In the genomic region with DNA sequence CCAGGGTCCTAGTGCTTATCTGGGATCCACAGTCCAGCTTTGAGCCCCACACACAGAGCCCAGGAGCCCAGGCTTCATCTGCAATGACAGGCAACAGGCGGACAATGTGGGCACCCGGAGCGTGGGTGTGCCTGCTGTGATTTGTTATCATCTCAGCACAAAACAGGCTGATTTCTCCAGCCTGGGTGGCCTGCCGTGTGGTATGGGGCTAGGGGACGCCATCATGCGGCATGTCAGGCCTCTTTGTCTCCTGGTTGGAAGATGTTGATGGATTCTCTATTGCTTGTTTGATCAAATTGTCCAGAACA, we compare ENCODE assay signal across 16 cellular contexts.
DNase-seq lines count a peak whose midpoint lies in the region; ATAC-seq, FAIRE-seq and TF ChIP-seq lines count a peak whose summit lies in the region.
"Had no signal": no experiment of that assay in that cellular context is flagged by ENCODE, and none has a peak within 500 bp of the region (broad histone marks: within the 10 kb centered on the region; RNA-seq: fewer than 3 reads in every experiment).

No MANE protein-coding gene starts in this region.

- no peak overlapping the region for H2AFZ ChIP-seq in SK-N-SH (ENCODE audit: low read depth)
- H2AFZ ChIP-seq: GM23338 had no signal

- WGBS in SK-N-SH (ENCODE audit: low lambda C conversion rate) = 48% methylated on average over 6 of the region's 6 CpGs
- WGBS in right cardiac atrium = 57% methylated on average over 6 of the region's 6 CpGs

- no peaks in the 10 kb centered on the region for H3K36me3 Mint-ChIP-seq in natural killer cell treated with Interleukin-12 subunit alpha and Interleukin-12 subunit beta and Interleukin-15 and Interleukin-18, amount 100 ng/mL, for 72 hours
- no peaks in the 10 kb centered on the region for H3K36me3 Mint-ChIP-seq in natural killer cell
- H3K36me3 Mint-ChIP-seq: CD4-positive, CD25-positive, alpha-beta regulatory T cell had no signal

- CTCF ChIA-PET in SK-N-SH (lab: Yijun Ruan, JAX) = interaction anchor here (0.8 to 2.2 kb wide), 3 partner anchors 9 to 61 kb away, joined by 3 to 9 read pairs (median 5); no protein-coding TSS in a partner anchor

- no peak for TF ChIP-seq CTCF in SK-N-SH (IDR thresholded peaks at IDR 0.05)
- no peak for TF ChIP-seq CTCF in natural killer cell (IDR thresholded peaks at IDR 0.05)

- ATAC-seq in SK-N-SH treated with all-trans-retinoic acid at 6 μM for 48 hours (no peak), natural killer cell (no peak), right cardiac atrium (no peak), GM19395 (IDR thresholded peaks at IDR 0.05; ENCODE audit: unreplicated experiment) (no peak)
- ATAC-seq in natural killer cell treated with Interleukin-12 subunit alpha and Interleukin-12 subunit beta and Interleukin-15 and Interleukin-18, amount 100 ng/mL, for 72 hours = no peak
- ATAC-seq: GM23338 had no signal

- H3K27me3 ChIP-seq in SK-N-SH (ENCODE audit: insufficient read depth) = no peaks in the 10 kb centered on the region
- no peaks in the 10 kb centered on the region for H3K27me3 ChIP-seq in right cardiac atrium (ENCODE audit: control insufficient read depth, insufficient read depth)
- H3K27me3 ChIP-seq: BLaER1 treated with 17β-estradiol and CSF1 and Interleukin-3, amounts not matched to agents 10 nM and 100 nM had no signal

- H3K4me2 ChIP-seq in SK-N-SH = no peak overlapping the region
- H3K4me2 ChIP-seq: BLaER1 treated with 17β-estradiol and CSF1 and Interleukin-3, amounts not matched to agents 10 nM and 100 nM; GM23338 had no signal

- H3F3A ChIP-seq in SK-N-SH (replicated peaks; ENCODE audit: insufficient read depth) = peaks cover 5% of the 10 kb centered on the region

- peaks cover 0 to 5% of the 10 kb centered on the region in 2 donors for H3K4me1 Mint-ChIP-seq in natural killer cell treated with Interleukin-12 subunit alpha and Interleukin-12 subunit beta and Interleukin-15 and Interleukin-18, amount 100 ng/mL, for 72 hours (ENCODE audit: low read depth in 2 of 2)
- no peaks in the 10 kb centered on the region for H3K4me1 Mint-ChIP-seq in natural killer cell
- H3K4me1 Mint-ChIP-seq: CD4-positive, CD25-positive, alpha-beta regulatory T cell had no signal

- H3K9me3 ChIP-seq in SK-N-SH (no peaks in the 10 kb centered on the region), right cardiac atrium (ENCODE audit: control insufficient read depth, low read length) (no peaks in the 10 kb centered on the region)

- peak in 1 of 2 experiments; percentile 24; a peak in 1 of 4 replicates for TF ChIP-seq EP300 in SK-N-SH (IDR thresholded peaks at IDR 0.05; ENCODE audit: borderline replicate concordance in 1 of 2, low read depth in 1 of 2, low read length in 1 of 2)

- peaks cover 10% of the 10 kb centered on the region for H3K9me3 Mint-ChIP-seq in natural killer cell treated with Interleukin-12 subunit alpha and Interleukin-12 subunit beta and Interleukin-15 and Interleukin-18, amount 100 ng/mL, for 72 hours
- peaks cover 0 to 4% of the 10 kb centered on the region in 2 donors for H3K9me3 Mint-ChIP-seq in natural killer cell

- no peaks in the 10 kb centered on the region for H4K20me1 ChIP-seq in SK-N-SH (ENCODE audit: insufficient read depth)

- H3K27ac ChIP-seq in SK-N-SH (ENCODE audit: low read depth in 2 of 2, low read length in 1 of 2) (peak overlapping the region in 1 of 2 experiments; percentile 62; a peak in 2 of 4 replicates), right cardiac atrium (ENCODE audit: low read length) (no peak overlapping the region)
- H3K27ac ChIP-seq: 22Rv1; BLaER1 treated with 17β-estradiol and CSF1 and Interleukin-3, amounts not matched to agents 10 nM and 100 nM had no signal

- H3K9me2 ChIP-seq in SK-N-SH = no peaks in the 10 kb centered on the region

- no peaks in the 10 kb centered on the region for H3K27me3 Mint-ChIP-seq in natural killer cell treated with Interleukin-12 subunit alpha and Interleukin-12 subunit beta and Interleukin-15 and Interleukin-18, amount 100 ng/mL, for 72 hours
- H3K27me3 Mint-ChIP-seq in natural killer cell (ENCODE audit: low read depth in 2 of 2) = no peaks in the 10 kb centered on the region

- intact Hi-C loops in natural killer cell (cut with micrococcal nuclease) = no loop called here
- intact Hi-C loops in right cardiac atrium (cut with DNase I) = no loop called here

- peak; percentile 66 for DNase-seq in SK-N-SH
- DNase-seq in natural killer cell treated with Interleukin-12 subunit alpha and Interleukin-12 subunit beta and Interleukin-15 and Interleukin-18, amount 100 ng/mL, for 72 hours (ENCODE audit: low spot score) = peak; percentile 3
- DNase-seq in natural killer cell = no peak
- DNase-seq in right cardiac atrium = peak in 2 of 3 donors; percentile 5 to 26
- no peak for DNase-seq in NCI-H226
- no peak for DNase-seq in HTR-8/SVneo (ENCODE audit: insufficient read length, low spot score)
- DNase-seq: CD4-positive, CD25-positive, alpha-beta regulatory T cell; DMS53; GF-D8; H9 had no signal

- no peaks in the 10 kb centered on the region for H3K36me3 ChIP-seq in SK-N-SH (replicated peaks in 1 of 2; ENCODE audit: control insufficient read depth in 1 of 2, insufficient read depth in 2 of 2, low read length in 1 of 2)
- H3K36me3 ChIP-seq: BLaER1 treated with 17β-estradiol and CSF1 and Interleukin-3, amounts not matched to agents 10 nM and 100 nM had no signal

- no peak for FAIRE-seq in HTR-8/SVneo (lab: Jason Lieb, UNC)
- FAIRE-seq: GM19239 had no signal

- H3K79me2 ChIP-seq in SK-N-SH (ENCODE audit: insufficient read depth) = no peaks in the 10 kb centered on the region

- H3K4me3 ChIP-seq in SK-N-SH (ENCODE audit: low read depth in 2 of 2, low read length in 1 of 2) (no peak overlapping the region), right cardiac atrium (ENCODE audit: low read length) (no peak overlapping the region)
- H3K4me3 ChIP-seq: BLaER1 treated with 17β-estradiol and CSF1 and Interleukin-3, amounts not matched to agents 10 nM and 100 nM; GM23338 had no signal

- H3K4me1 ChIP-seq in SK-N-SH (ENCODE audit: control insufficient read depth in 1 of 2, insufficient read depth in 2 of 2, low read depth in 1 of 2, low read length in 1 of 2) = peaks cover 0 to 68% of the 10 kb centered on the region in 2 experiments; a peak in 1 of 4 replicates
- no peaks in the 10 kb centered on the region for H3K4me1 ChIP-seq in right cardiac atrium (ENCODE audit: control insufficient read depth, insufficient read depth, low read length)

- H3K9ac ChIP-seq in SK-N-SH = no peak overlapping the region
- H3K9ac ChIP-seq: BLaER1 treated with 17β-estradiol and CSF1 and Interleukin-3, amounts not matched to agents 10 nM and 100 nM had no signal

- no peak overlapping the region for H3K4me3 Mint-ChIP-seq in natural killer cell treated with Interleukin-12 subunit alpha and Interleukin-12 subunit beta and Interleukin-15 and Interleukin-18, amount 100 ng/mL, for 72 hours
- H3K4me3 Mint-ChIP-seq in natural killer cell = no peak overlapping the region
- H3K4me3 Mint-ChIP-seq: CD4-positive, CD25-positive, alpha-beta regulatory T cell; GM23338; H9 had no signal

- H3K27ac Mint-ChIP-seq in natural killer cell treated with Interleukin-12 subunit alpha and Interleukin-12 subunit beta and Interleukin-15 and Interleukin-18, amount 100 ng/mL, for 72 hours = no peak overlapping the region
- no peak overlapping the region for H3K27ac Mint-ChIP-seq in natural killer cell
- H3K27ac Mint-ChIP-seq: CD4-positive, CD25-positive, alpha-beta regulatory T cell; GM23338 had no signal

- TF ChIP-seq RAD21 in SK-N-SH (IDR thresholded peaks at IDR 0.05; ENCODE audit: low read length) = no peak

- POLR2A ChIA-PET in SK-N-SH (lab: Yijun Ruan, JAX) = interaction anchor here (0.9 to 1.0 kb wide), 2 partner anchors 10 to 62 kb away, joined by 3 read pairs; no protein-coding TSS in a partner anchor

TF ChIP-seq in SK-N-SH, 30 proteins besides CTCF, POLR2A, EP300 and RAD21 (continues in another document):
- TF ChIP-seq, protein P1, sequence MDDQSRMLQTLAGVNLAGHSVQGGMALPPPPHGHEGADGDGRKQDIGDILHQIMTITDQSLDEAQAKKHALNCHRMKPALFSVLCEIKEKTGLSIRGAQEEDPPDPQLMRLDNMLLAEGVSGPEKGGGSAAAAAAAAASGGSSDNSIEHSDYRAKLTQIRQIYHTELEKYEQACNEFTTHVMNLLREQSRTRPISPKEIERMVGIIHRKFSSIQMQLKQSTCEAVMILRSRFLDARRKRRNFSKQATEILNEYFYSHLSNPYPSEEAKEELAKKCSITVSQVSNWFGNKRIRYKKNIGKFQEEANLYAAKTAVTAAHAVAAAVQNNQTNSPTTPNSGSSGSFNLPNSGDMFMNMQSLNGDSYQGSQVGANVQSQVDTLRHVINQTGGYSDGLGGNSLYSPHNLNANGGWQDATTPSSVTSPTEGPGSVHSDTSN (IDR thresholded peaks at IDR 0.05) = no peak

TF ChIP-seq in SK-N-SH treated with all-trans-retinoic acid at 6 μM for 48 hours, 23 proteins besides CTCF, POLR2A, EP300 and RAD21:
- TF ChIP-seq, protein P2, sequence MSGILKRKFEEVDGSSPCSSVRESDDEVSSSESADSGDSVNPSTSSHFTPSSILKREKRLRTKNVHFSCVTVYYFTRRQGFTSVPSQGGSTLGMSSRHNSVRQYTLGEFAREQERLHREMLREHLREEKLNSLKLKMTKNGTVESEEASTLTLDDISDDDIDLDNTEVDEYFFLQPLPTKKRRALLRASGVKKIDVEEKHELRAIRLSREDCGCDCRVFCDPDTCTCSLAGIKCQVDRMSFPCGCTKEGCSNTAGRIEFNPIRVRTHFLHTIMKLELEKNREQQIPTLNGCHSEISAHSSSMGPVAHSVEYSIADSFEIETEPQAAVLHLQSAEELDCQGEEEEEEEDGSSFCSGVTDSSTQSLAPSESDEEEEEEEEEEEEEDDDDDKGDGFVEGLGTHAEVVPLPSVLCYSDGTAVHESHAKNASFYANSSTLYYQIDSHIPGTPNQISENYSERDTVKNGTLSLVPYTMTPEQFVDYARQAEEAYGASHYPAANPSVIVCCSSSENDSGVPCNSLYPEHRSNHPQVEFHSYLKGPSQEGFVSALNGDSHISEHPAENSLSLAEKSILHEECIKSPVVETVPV (CRISPR knock-in tag; IDR thresholded peaks at IDR 0.05) = no peak
- no peak for TF ChIP-seq ISL1 (CRISPR knock-in tag; IDR thresholded peaks at IDR 0.05)
- TF ChIP-seq ZNF565 (CRISPR knock-in tag; conservative IDR thresholded peaks at IDR 0.05; ENCODE audit: low read depth) = no peak

Comparison
In these comparisons a context has a peak if more than half of its experiments do, and no peak if none do; other contexts are left out.
1. DNase-seq: peak in SK-N-SH (single experiment), natural killer cell treated with Interleukin-12 subunit alpha and Interleukin-12 subunit beta and Interleukin-15 and Interleukin-18, amount 100 ng/mL, for 72 hours (single experiment) and right cardiac atrium (2 of 3); none in natural killer cell (single experiment), NCI-H226 (single experiment) and HTR-8/SVneo (single experiment).